In genomic region chr11:60912223-60912850, GRCh38 we compare ENCODE assay signal across 13 cellular contexts. TPM values are rescaled to one million over a fixed set of nuclear protein-coding genes. Genes with fewer than 3 reads are reported as not detected.
DNase-seq lines count a peak whose midpoint lies in the region; ATAC-seq and TF ChIP-seq lines count a peak whose summit lies in the region.
"Had no signal": no experiment of that assay in that cellular context is flagged by ENCODE, and none has a peak within 500 bp of the region (broad histone marks: within the 10 kb centered on the region; RNA-seq: fewer than 3 reads in every experiment).

No MANE protein-coding gene starts in this region.

- WGBS in trophoblast cell (ENCODE audit: extremely low coverage, insufficient coverage, insufficient read length), result 100% methylated on average over 1 of the region's 12 CpGs

- peak overlapping the region; percentile 49 for H4K8ac ChIP-seq in trophoblast cell (ENCODE audit: low read depth, low read length)

- no peak overlapping the region for H3K4ac ChIP-seq in trophoblast cell (ENCODE audit: low read depth, low read length)

- in situ Hi-C loops in brain microvascular endothelial cell (cut with HindIII; ENCODE audit: low pct_ligation_motif_present, low sequenced_read_pairs), result no loop called here

- no peak overlapping the region for H2BK5ac ChIP-seq in trophoblast cell (ENCODE audit: low read depth, low read length, poor library complexity)

- H3K23ac ChIP-seq in trophoblast cell (ENCODE audit: low read length), result no peak overlapping the region

- no peak overlapping the region for H2AFZ ChIP-seq in trophoblast cell (ENCODE audit: insufficient read depth, low read length, poor library complexity)

- H3K79me2 ChIP-seq in trophoblast cell (ENCODE audit: control insufficient read depth, insufficient read depth, low read length, poor library complexity), result peaks cover 7% of the 10 kb centered on the region

- no peak overlapping the region for H2BK12ac ChIP-seq in trophoblast cell (ENCODE audit: low read length)

- H3K36me3 ChIP-seq in brain microvascular endothelial cell (replicated peaks) (no peaks in the 10 kb centered on the region), trophoblast cell (ENCODE audit: control insufficient read depth in 1 of 2, insufficient read depth in 2 of 2, low read length in 2 of 2) (no peaks in the 10 kb centered on the region)
- H3K36me3 ChIP-seq: Peyer's patch had no signal

- H3K9me3 ChIP-seq in trophoblast cell (ENCODE audit: insufficient read depth, low read depth, low read length), result no peaks in the 10 kb centered on the region
- H3K9me3 ChIP-seq: Peyer's patch had no signal

- H3K4me2 ChIP-seq in trophoblast cell (ENCODE audit: low read length), result no peak overlapping the region

- POLR2A ChIA-PET in RWPE1 (lab: Yijun Ruan, JAX; ENCODE audit: low non-redundant PET), result no interaction called here

- CTCF ChIA-PET in RWPE1 (lab: Yijun Ruan, JAX), result interaction anchor here (0.6 to 1.1 kb wide), 3 partner anchors 12 to 1854 kb away, joined by 4 read pairs; no protein-coding TSS in a partner anchor

- no peak overlapping the region for H4K91ac ChIP-seq in trophoblast cell (ENCODE audit: low read depth, low read length)

- no peak overlapping the region for H2BK120ac ChIP-seq in trophoblast cell (ENCODE audit: insufficient read depth, low read length, poor library complexity)

- H3K27me3 ChIP-seq in brain microvascular endothelial cell (replicated peaks) (no peaks in the 10 kb centered on the region), trophoblast cell (ENCODE audit: insufficient read depth, low read length) (no peaks in the 10 kb centered on the region)
- H3K27me3 ChIP-seq: Peyer's patch had no signal

- H3K4me3 ChIP-seq in brain microvascular endothelial cell (ENCODE audit: low read depth, low read length) (peak overlapping the region; percentile 22), trophoblast cell (ENCODE audit: low read depth, low read length) (no peak overlapping the region)
- H3K4me3 ChIP-seq: Peyer's patch had no signal

- no peak overlapping the region for H3K9ac ChIP-seq in trophoblast cell (ENCODE audit: low read length)

- H4K12ac ChIP-seq in trophoblast cell (ENCODE audit: low read depth, low read length), result peak overlapping the region; percentile 86

- peak; percentile 26 for DNase-seq in NCI-H748 (lab: John Stamatoyannopoulos, UW; ENCODE audit: unreplicated experiment)
- no peak for DNase-seq in NCI-H748 treated with DMSO at 0.1 percent for 48 hours (lab: John Stamatoyannopoulos, UW)
- DNase-seq in NCI-H2227 treated with DMSO at 0.1 percent for 48 hours (lab: John Stamatoyannopoulos, UW), result peak; percentile 25
- DNase-seq in brain microvascular endothelial cell, result no peak
- DNase-seq in trophoblast cell, result no peak
- no peak for DNase-seq in SW480 (ENCODE audit: low spot score)
- DNase-seq in RWPE1 (ENCODE audit: low spot score), result no peak
- DNase-seq: 8988T; midbrain; NCI-H1092; stimulated activated CD4-positive, alpha-beta T cell treated with anti-CD3 and anti-CD28 coated beads, Interleukin-12 subunit alpha, Interleukin-12 subunit beta, amount 100 ng/mL, for 4 hours had no signal

- H2AK5ac ChIP-seq in trophoblast cell (ENCODE audit: low read length), result peak overlapping the region; percentile 65

- TF ChIP-seq CTCF in brain microvascular endothelial cell (IDR thresholded peaks at IDR 0.05; ENCODE audit: low read depth, low read length, missing control alignments) (no peak), RWPE1 (conservative IDR thresholded peaks at IDR 0.05; ENCODE audit: low read depth) (no peak)

- H3K27ac ChIP-seq in brain microvascular endothelial cell (no peak overlapping the region), trophoblast cell (ENCODE audit: low read depth, low read length) (no peak overlapping the region), RWPE1 (no peak overlapping the region)

- H3K4me1 ChIP-seq in trophoblast cell (ENCODE audit: control insufficient read depth in 1 of 2, insufficient read depth in 2 of 2, low read length in 2 of 2), result peaks cover 11 to 15% of the 10 kb centered on the region in 2 experiments

- no peak overlapping the region for H3K14ac ChIP-seq in trophoblast cell (ENCODE audit: low read length)

- no peak overlapping the region for H3K18ac ChIP-seq in trophoblast cell (ENCODE audit: low read length)

- no peak for ATAC-seq in HG02938 (IDR thresholded peaks at IDR 0.05; ENCODE audit: unreplicated experiment)

- H3K79me1 ChIP-seq in trophoblast cell (ENCODE audit: low read length), result peaks cover 13% of the 10 kb centered on the region

RNA-seq across cellular contexts. Expression of gene TMEM109, which starts 1.6 kb away (rescaled TPM):
- 82.6 and 93.9 TPM in 2 replicates for polyA plus RNA-seq in trophoblast cell (2013)

RNA-seq across cellular contexts. Expression of gene PRPF19, which starts 6.0 kb away (rescaled TPM):
- 53.1 and 54.3 TPM in 2 replicates for polyA plus RNA-seq in trophoblast cell (2013)

RNA-seq across cellular contexts. Expression of gene TMEM132A, which starts 11.9 kb away (rescaled TPM):
- polyA plus RNA-seq in trophoblast cell (2013), result 77.9 and 87.2 TPM in 2 replicates

RNA-seq across cellular contexts. Expression of gene SLC15A3, which starts 39.6 kb away (rescaled TPM):
- 2.0 and 2.9 TPM in 2 replicates for polyA plus RNA-seq in trophoblast cell (2013)

RNA-seq across cellular contexts. Expression of gene ZP1, which starts 45.0 kb away (rescaled TPM):
- polyA plus RNA-seq in trophoblast cell (2013), result 0.08 and 0.18 TPM in 2 replicates

Comparison
In these comparisons a context has a peak if more than half of its experiments do, and no peak if none do; other contexts are left out.
1. DNase-seq: peak in NCI-H748 (single experiment) and NCI-H2227 treated with DMSO at 0.1 percent for 48 hours (single experiment); none in NCI-H748 treated with DMSO at 0.1 percent for 48 hours (single experiment), brain microvascular endothelial cell (single experiment), trophoblast cell (0 of 2), SW480 (single experiment) and RWPE1 (single experiment).